ENCODE assay signal across 28 cellular contexts in genomic region chr1:38693031-38693430, GRCh38.
"Had no signal": no experiment of that assay in that cellular context is flagged by ENCODE, and none has a peak within 500 bp of the region (broad histone marks: within the 10 kb centered on the region; RNA-seq: fewer than 3 reads in every experiment).

No MANE protein-coding gene starts in this region.

- H3K4me3 ChIP-seq: ascending aorta, cardiac muscle cell had no signal

- H3K9me3 ChIP-seq: ascending aorta had no signal

- H3K27ac ChIP-seq: ascending aorta, cardiac muscle cell, VCaP had no signal

- H3K36me3 ChIP-seq: ascending aorta, cardiac muscle cell had no signal

- DNase-seq: activated B cell treated with CpG ODN at 0.5 μM for 24 hours; activated CD4-positive, alpha-beta memory T cell treated with anti-CD3 and anti-CD28 coated beads, Interleukin-2, amount 10 ng/mL, durations not matched to agents 7 days and 5 days; activated CD4-positive, alpha-beta T cell treated with anti-CD3 and anti-CD28 coated beads for 4 hours; activated CD4-positive, alpha-beta T cell treated with anti-CD3 and anti-CD28 coated beads, Interleukin-2, amount 10 ng/mL, durations not matched to agents 24 days and 14 days; activated CD4-positive, alpha-beta T cell treated with anti-CD3 and anti-CD28 coated beads, Interleukin-2, amount 50 U/mL, for 48 hours; activated CD4-positive, CD25-positive, alpha-beta regulatory T cell treated with anti-CD3 and anti-CD28 coated beads, Interleukin-2, amount 50 U/mL, for 72 hours; activated CD8-positive, alpha-beta memory T cell treated with anti-CD3 and anti-CD28 coated beads for 24 hours; activated CD8-positive, alpha-beta memory T cell treated with anti-CD3 and anti-CD28 coated beads, Interleukin-2, amount 10 ng/mL, durations not matched to agents 7 days and 5 days; activated CD8-positive, alpha-beta memory T cell treated with anti-CD3 and anti-CD28 coated beads, Interleukin-2, amount 50 U/mL, for 48 hours; activated CD8-positive, alpha-beta T cell treated with anti-CD3 and anti-CD28 coated beads, Interleukin-2, amount 10 ng/mL, durations not matched to agents 7 days and 5 days; activated effector memory CD4-positive, alpha-beta T cell treated with Interleukin-2 at 50 U/mL for 16 hours; activated gamma-delta T cell; activated naive CD4-positive, alpha-beta T cell treated with anti-CD3 and anti-CD28 coated beads, Interleukin-2, amount 10 ng/mL, durations not matched to agents 7 days and 5 days; activated naive CD4-positive, alpha-beta T cell treated with Interleukin-2 at 50 U/mL for 16 hours; activated naive CD8-positive, alpha-beta T cell treated with anti-CD3 and anti-CD28 coated beads, Interleukin-2, amount 10 ng/mL, durations not matched to agents 7 days and 5 days; activated naive CD8-positive, alpha-beta T cell treated with anti-CD3 and anti-CD28 coated beads, Interleukin-2, amount 50 U/mL, for 24 hours; activated T-cell treated with anti-CD3 and anti-CD28 coated beads, Interleukin-2, amount 50 U/mL, for 24 hours; activated T-cell treated with anti-CD3 and anti-CD28 coated beads, Interleukin-2, amount 50 U/mL, for 48 hours; amygdala; anterior cingulate cortex; caudate nucleus; cerebellar nuclear complex; T-helper 1 cell; T-helper 2 cell; T-helper 9 cell had no signal

- ATAC-seq: activated CD8-positive, alpha-beta memory T cell treated with anti-CD3 and anti-CD28 coated beads, Interleukin-2, amount 10 ng/mL, durations not matched to agents 7 days and 5 days; activated CD8-positive, alpha-beta T cell treated with anti-CD3 and anti-CD28 coated beads, Interleukin-2, amount 10 ng/mL, durations not matched to agents 7 days and 5 days; activated naive CD8-positive, alpha-beta T cell treated with anti-CD3 and anti-CD28 coated beads, Interleukin-2, amount 50 U/mL, for 24 hours had no signal

- H3K27me3 ChIP-seq: ascending aorta, cardiac muscle cell had no signal

- H3K4me1 ChIP-seq: ascending aorta had no signal
